Comparison of ENCODE assay signal across 20 cellular contexts in the genomic region with DNA sequence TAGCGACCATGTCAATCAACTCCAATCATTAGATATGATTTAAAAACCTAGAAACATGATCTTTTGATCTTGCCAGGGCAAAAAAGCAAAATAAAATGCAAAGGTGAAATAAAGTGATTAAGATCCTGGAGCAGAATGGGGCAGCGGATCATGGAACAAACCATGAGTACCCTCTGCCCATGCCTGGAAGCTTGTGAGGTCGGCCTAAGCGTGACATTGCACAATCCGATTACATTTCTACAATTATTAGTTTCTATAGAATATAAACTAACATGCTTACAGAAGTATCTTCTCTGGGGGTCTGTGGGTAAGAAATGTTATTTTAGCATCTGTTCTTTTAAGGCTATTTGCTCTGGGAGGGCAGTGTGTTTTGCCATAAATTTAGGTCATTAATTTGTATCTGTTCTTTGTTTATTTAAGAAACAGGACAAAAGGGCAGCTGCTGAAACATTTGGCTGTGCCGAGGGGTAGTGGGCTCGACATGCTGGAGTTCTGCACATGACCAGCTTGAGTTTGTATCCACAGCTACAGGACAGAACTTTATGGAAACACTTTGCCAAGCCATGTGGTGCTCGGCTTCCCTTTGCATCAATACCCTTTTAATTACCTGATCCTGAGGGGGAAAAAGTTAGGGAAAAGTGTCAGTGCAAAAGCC. TPM values are rescaled to one million over a fixed set of nuclear protein-coding genes. Genes with fewer than 3 reads are reported as not detected.
DNase-seq lines count a peak whose midpoint lies in the region; ATAC-seq, FAIRE-seq and TF ChIP-seq lines count a peak whose summit lies in the region.
"Had no signal": no experiment of that assay in that cellular context is flagged by ENCODE, and none has a peak within 500 bp of the region (broad histone marks: within the 10 kb centered on the region; RNA-seq: fewer than 3 reads in every experiment).

No MANE protein-coding gene starts in this region.

- no peaks in the 10 kb centered on the region for H3K36me3 Mint-ChIP-seq in nephron progenitor cell (ENCODE audit: low read depth)

- no peak overlapping the region for H2AFZ ChIP-seq in K562 (ENCODE audit: low read depth, low read length)

- peak overlapping the region; percentile 27 for H3K4me3 Mint-ChIP-seq in nephron progenitor cell
- H3K4me3 Mint-ChIP-seq: IgD-negative memory B cell had no signal

- TF ChIP-seq CTCF in K562 (IDR thresholded peaks at IDR 0.05 in 2 of 3, conservative IDR thresholded peaks at IDR 0.05 in 1 of 3; ENCODE audit: insufficient read depth in 2 of 3, low read depth in 1 of 3, low read length in 3 of 3) (no peak), nephron progenitor cell (IDR thresholded peaks at IDR 0.05) (no peak), WERI-Rb-1 (IDR thresholded peaks at IDR 0.05; ENCODE audit: low read depth, low read length) (no peak)

- intact Hi-C loops in K562 (cut with micrococcal nuclease), result no loop called here

- no peak overlapping the region for H3K9ac ChIP-seq in K562 (ENCODE audit: insufficient read depth in 1 of 2, low read depth in 2 of 2, low read length in 2 of 2)
- H3K9ac ChIP-seq: BLaER1 had no signal

- POLR2A ChIA-PET in K562 (lab: Yijun Ruan, JAX), result no interaction called here

- in situ Hi-C loops in K562 (cut with MboI), result no loop called here

- CTCF ChIA-PET in K562 (lab: Yijun Ruan, JAX; ENCODE audit: low intra/inter-chr PET ratio), result no interaction called here

- no peak for TF ChIP-seq RAD21 in K562 (CRISPR knock-in tag; conservative IDR thresholded peaks at IDR 0.05 in 1 of 2, IDR thresholded peaks at IDR 0.05 in 1 of 2)

- no peak for FAIRE-seq in K562 (lab: Jason Lieb, UNC)
- FAIRE-seq: GM18507 had no signal

- no peaks in the 10 kb centered on the region for H3K9me3 Mint-ChIP-seq in nephron progenitor cell

- DNase-seq in NCI-H1105 (lab: John Stamatoyannopoulos, UW) (peak; percentile 24), NCI-H1105 treated with DMSO at 0.1 percent for 48 hours (lab: John Stamatoyannopoulos, UW) (no peak), NCI-H1930 (lab: John Stamatoyannopoulos, UW) (peak; percentile 41 to 44), K562 (ENCODE audit: extremely low read depth in 1 of 4, low spot score in 3 of 4) (no peak), nephron progenitor cell (no peak), islet precursor cell (no peak), WERI-Rb-1 (no peak), MG63 (no peak)
- DNase-seq: DMS53, HCEC 1CT, MV-4-11, NCI-H187 treated with DMSO at 0.1 percent for 48 hours, NCI-H2227 treated with DMSO at 0.1 percent for 48 hours, NCI-H526 treated with DMSO at 0.1 percent for 48 hours, Right ventricle myocardium superior had no signal

- no peaks in the 10 kb centered on the region for H3K4me1 ChIP-seq in K562 (replicated peaks in 1 of 2; ENCODE audit: control insufficient read depth in 2 of 2, insufficient read depth in 2 of 2, low read length in 2 of 2)

- H3K27me3 ChIP-seq in K562 (ENCODE audit: control insufficient read depth in 2 of 2, insufficient read depth in 2 of 2, low read length in 2 of 2), result peaks cover 35 to 51% of the 10 kb centered on the region in 2 experiments
- no peaks in the 10 kb centered on the region for H3K27me3 ChIP-seq in WERI-Rb-1 (ENCODE audit: insufficient read depth, low read depth, severe bottlenecking)
- H3K27me3 ChIP-seq in MG63, result peaks cover 2% of the 10 kb centered on the region; the same call in 1 of the 2 replicates
- H3K27me3 ChIP-seq: BLaER1 had no signal

- H3K4me3 ChIP-seq in K562 (no peak overlapping the region), WERI-Rb-1 (ENCODE audit: low read depth, low read length) (no peak overlapping the region), MG63 (no peak overlapping the region)
- H3K4me3 ChIP-seq: BLaER1 had no signal

- peaks cover 80% of the 10 kb centered on the region for H3K4me1 Mint-ChIP-seq in nephron progenitor cell

- no peak for TF ChIP-seq POLR2A in K562 (conservative IDR thresholded peaks at IDR 0.05)

- WGBS in K562 (ENCODE audit: insufficient coverage, low coverage, missing lambda C conversion rate), result 2% methylated on average over 8 of the region's 8 CpGs

- H3K79me2 ChIP-seq in K562 (ENCODE audit: control insufficient read depth, insufficient read depth, low read length), result no peaks in the 10 kb centered on the region

- H4K20me1 ChIP-seq in K562 (replicated peaks; ENCODE audit: control insufficient read depth, insufficient read depth, low read length), result no peaks in the 10 kb centered on the region
- H4K20me1 ChIP-seq: BLaER1 had no signal

- no peak overlapping the region for H3K4me2 ChIP-seq in K562 (ENCODE audit: insufficient read depth, low read length)
- H3K4me2 ChIP-seq: BLaER1 had no signal

- no peak for ATAC-seq in K562
- ATAC-seq: Panc1 had no signal

- H3K27me3 Mint-ChIP-seq in nephron progenitor cell (ENCODE audit: low read depth, poor library complexity), result peaks cover 6% of the 10 kb centered on the region

- BruUV-seq in K562 (replicated peaks; lab: Mats Ljungman, UMichigan), result no TSS peak

- TF ChIP-seq EP300 in K562 (IDR thresholded peaks at IDR 0.05; ENCODE audit: low read length), result no peak

- peak overlapping the region; percentile 26 for H3K27ac Mint-ChIP-seq in nephron progenitor cell
- H3K27ac Mint-ChIP-seq: IgD-negative memory B cell had no signal

- H3K9me3 ChIP-seq in K562 (replicated peaks; ENCODE audit: control insufficient read depth, insufficient read depth, low read depth, low read length) (no peaks in the 10 kb centered on the region), WERI-Rb-1 (ENCODE audit: severe bottlenecking) (peaks cover 3% of the 10 kb centered on the region), MG63 (no peaks in the 10 kb centered on the region)
- H3K9me3 ChIP-seq: BLaER1 had no signal

- H3K27ac ChIP-seq in K562 (ENCODE audit: extremely low read depth, low read depth, low read length) (no peak overlapping the region), WERI-Rb-1 (no peak overlapping the region)
- H3K27ac ChIP-seq: 22Rv1, BLaER1 had no signal

- H3K36me3 ChIP-seq in K562 (ENCODE audit: control insufficient read depth, insufficient read depth, low read length) (no peaks in the 10 kb centered on the region), WERI-Rb-1 (no peaks in the 10 kb centered on the region), MG63 (no peaks in the 10 kb centered on the region)
- H3K36me3 ChIP-seq: BLaER1 had no signal

- no peaks in the 10 kb centered on the region for H3K9me1 ChIP-seq in K562 (ENCODE audit: control insufficient read depth, insufficient read depth, low read length)

TF ChIP-seq in K562, 482 proteins besides CTCF, POLR2A, EP300 and RAD21 (continues in another document):
- peak; percentile 57; the same call in 1 of the 2 replicates for TF ChIP-seq CEBPB (tag; IDR thresholded peaks at IDR 0.05)
- no peak for TF ChIP-seq HDAC8 (tag; IDR thresholded peaks at IDR 0.05)
- TF ChIP-seq MLX (CRISPR knock-in tag; conservative IDR thresholded peaks at IDR 0.05), result no peak

RNA-seq across cellular contexts. Expression of gene ZBTB18, which starts 55.9 kb away (rescaled TPM):
- total RNA-seq in K562 (2011; cell fraction: chromatin; rRNA removed; ENCODE audit: low replicate concordance), result 4.1 and 7.6 TPM in 2 replicates
- total RNA-seq in K562 (2011; cell fraction: nucleolus; rRNA removed), result 3.3 and 4.6 TPM in 2 replicates
- total RNA-seq in K562 (2011; cell fraction: nucleoplasm; rRNA removed), result 4.4 and 4.8 TPM in 2 replicates
- total RNA-seq in K562 (2014; rRNA removed) (1.4 and 1.5 TPM in 2 replicates), K562 (2014; rRNA removed; fragmentation: Illumina TruSeq; extraction: Trizol) (1.6 and 2.0 TPM in 2 replicates), K562 (2015; rRNA removed; fragmentation: Illumina TruSeq; extraction: Trizol) (1.6 and 1.7 TPM in 2 replicates), K562 (2021) (2.1 and 2.2 TPM in 2 replicates)
- polyA plus RNA-seq in K562 (2011; rRNA removed) (2.6 TPM in 2 replicates), K562 (2014; fragmentation: Illumina TruSeq; extraction: Trizol) (1.6 TPM in 2 replicates), K562 (2014; fragmentation: Nextera tagmentation; extraction: Ambion mirVana) (under 1 TPM; 0.13 to 0.24 TPM), K562 (2014; rRNA removed) (1.7 and 1.8 TPM in 2 replicates)
- 1.6 and 1.8 TPM in 2 replicates for polyA plus RNA-seq in K562 (2011; cell fraction: cytosol; rRNA removed)
- 6.9 and 7.8 TPM in 2 replicates for polyA plus RNA-seq in K562 (2011; cell fraction: nucleus; rRNA removed)
- polyA plus RNA-seq in K562 (2012), result 1.3 and 1.4 TPM in 2 replicates
- 3.7 and 4.1 TPM in 2 replicates for polyA minus RNA-seq in K562 (2011; rRNA and poly(A)+ RNA removed)
- polyA minus RNA-seq in K562 (2011; cell fraction: cytosol; rRNA and poly(A)+ RNA removed), result 1.7 and 2.6 TPM in 2 replicates
- 2.6 and 4.3 TPM in 2 replicates for polyA minus RNA-seq in K562 (2011; cell fraction: nucleus; rRNA and poly(A)+ RNA removed)
- 4.4 and 6.8 TPM in 2 replicates for total RNA-seq in MG63 (2014; rRNA removed; shearing (Covaris generic); ENCODE audit: low replicate concordance)

Comparison
In these comparisons a context has a peak if more than half of its experiments do, and no peak if none do; other contexts are left out.
1. DNase-seq: peak in NCI-H1105 (single experiment) and NCI-H1930 (2 of 2); none in NCI-H1105 treated with DMSO at 0.1 percent for 48 hours (single experiment), K562 (0 of 4), nephron progenitor cell (single experiment), islet precursor cell (single experiment), WERI-Rb-1 (single experiment) and MG63 (single experiment).